Comparison of ENCODE assay signal across 2 cellular contexts in the genomic region with DNA sequence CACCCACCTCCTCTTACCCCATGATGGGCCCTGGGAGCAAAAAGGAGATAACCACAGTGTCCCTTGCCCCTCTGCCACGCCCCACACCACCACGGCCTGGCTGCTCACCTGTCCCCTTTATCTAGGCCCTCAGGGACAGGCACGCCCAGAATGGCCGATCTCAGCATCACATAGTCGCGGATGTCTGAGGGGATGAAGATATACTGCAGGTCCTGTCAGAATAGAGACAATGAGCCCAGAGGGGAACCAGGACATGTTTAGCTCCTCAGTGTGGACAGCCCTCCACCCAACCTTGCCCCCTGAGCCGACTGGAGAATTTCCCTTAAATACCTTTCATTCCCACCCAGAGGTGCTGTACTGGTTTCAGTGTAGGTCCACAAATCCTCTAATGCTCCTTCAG.
TF ChIP-seq lines count a peak whose summit lies in the region.

No MANE protein-coding gene starts in this region.

TF ChIP-seq in HepG2, 621 proteins besides CTCF, POLR2A, EP300 and RAD21:
- TF ChIP-seq, protein P1, sequence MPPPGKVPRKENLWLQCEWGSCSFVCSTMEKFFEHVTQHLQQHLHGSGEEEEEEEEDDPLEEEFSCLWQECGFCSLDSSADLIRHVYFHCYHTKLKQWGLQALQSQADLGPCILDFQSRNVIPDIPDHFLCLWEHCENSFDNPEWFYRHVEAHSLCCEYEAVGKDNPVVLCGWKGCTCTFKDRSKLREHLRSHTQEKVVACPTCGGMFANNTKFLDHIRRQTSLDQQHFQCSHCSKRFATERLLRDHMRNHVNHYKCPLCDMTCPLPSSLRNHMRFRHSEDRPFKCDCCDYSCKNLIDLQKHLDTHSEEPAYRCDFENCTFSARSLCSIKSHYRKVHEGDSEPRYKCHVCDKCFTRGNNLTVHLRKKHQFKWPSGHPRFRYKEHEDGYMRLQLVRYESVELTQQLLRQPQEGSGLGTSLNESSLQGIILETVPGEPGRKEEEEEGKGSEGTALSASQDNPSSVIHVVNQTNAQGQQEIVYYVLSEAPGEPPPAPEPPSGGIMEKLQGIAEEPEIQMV (CRISPR knock-in tag; IDR thresholded peaks at IDR 0.05; ENCODE audit: low read depth), result 0 out of 2 replicates have a peak, but pooled peaks have one; percentile 34
- TF ChIP-seq ZNF572 (CRISPR knock-in tag; IDR thresholded peaks at IDR 0.05) (0 out of 2 replicates have a peak, but pooled peaks have one; percentile 58), HBP1 (CRISPR knock-in tag; IDR thresholded peaks at IDR 0.05; ENCODE audit: low read depth) (no peak), SSRP1 (CRISPR knock-in tag; IDR thresholded peaks at IDR 0.05) (0 out of 2 replicates have a peak, but pooled peaks have one; percentile 12), SP4 (CRISPR knock-in tag; IDR thresholded peaks at IDR 0.05) (0 out of 2 replicates have a peak, but pooled peaks have one; percentile 37), DPF2 (CRISPR knock-in tag; IDR thresholded peaks at IDR 0.05; ENCODE audit: borderline replicate concordance, low read depth) (0 out of 2 replicates have a peak, but pooled peaks have one; percentile 29), ZNF30 (CRISPR knock-in tag; IDR thresholded peaks at IDR 0.05) (no peak), ZNF598 (CRISPR knock-in tag; IDR thresholded peaks at IDR 0.05; ENCODE audit: borderline replicate concordance) (peak; percentile 3; the same call in 1 of the 2 replicates), ZNF251 (CRISPR knock-in tag; IDR thresholded peaks at IDR 0.05) (0 out of 2 replicates have a peak, but pooled peaks have one; percentile 63), LCORL (IDR thresholded peaks at IDR 0.05) (no peak), LCORL (CRISPR knock-in tag; IDR thresholded peaks at IDR 0.05) (peak; percentile 8; the same call in 1 of the 2 replicates)

TF ChIP-seq in K562, 482 proteins besides CTCF, POLR2A, EP300 and RAD21:
- TF ChIP-seq, protein P2, sequence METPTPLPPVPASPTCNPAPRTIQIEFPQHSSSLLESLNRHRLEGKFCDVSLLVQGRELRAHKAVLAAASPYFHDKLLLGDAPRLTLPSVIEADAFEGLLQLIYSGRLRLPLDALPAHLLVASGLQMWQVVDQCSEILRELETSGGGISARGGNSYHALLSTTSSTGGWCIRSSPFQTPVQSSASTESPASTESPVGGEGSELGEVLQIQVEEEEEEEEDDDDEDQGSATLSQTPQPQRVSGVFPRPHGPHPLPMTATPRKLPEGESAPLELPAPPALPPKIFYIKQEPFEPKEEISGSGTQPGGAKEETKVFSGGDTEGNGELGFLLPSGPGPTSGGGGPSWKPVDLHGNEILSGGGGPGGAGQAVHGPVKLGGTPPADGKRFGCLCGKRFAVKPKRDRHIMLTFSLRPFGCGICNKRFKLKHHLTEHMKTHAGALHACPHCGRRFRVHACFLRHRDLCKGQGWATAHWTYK (CRISPR knock-in tag; IDR thresholded peaks at IDR 0.05), result no peak
- TF ChIP-seq CTBP1 (IDR thresholded peaks at IDR 0.05; ENCODE audit: borderline replicate concordance), result peak; percentile 51; the same call in 1 of the 2 replicates
- peak; percentile 42 for TF ChIP-seq CBFA2T3 (IDR thresholded peaks at IDR 0.05)
